ENCODE assay signal across 1 cellular context in genomic region chr14:31418440-31418839, GRCh38.
TF ChIP-seq lines count a peak whose summit lies in the region.

No MANE protein-coding gene starts in this region.

TF ChIP-seq in HEK293T, 16 proteins besides CTCF, POLR2A, EP300 and RAD21 (continued from another document):
- TF ChIP-seq PKNOX1 (IDR thresholded peaks at IDR 0.05), result no peak
